In genomic region chr14:77059276-77059934, GRCh38 we compare ENCODE assay signal across 8 cellular contexts. TPM values are rescaled to one million over a fixed set of nuclear protein-coding genes. Genes with fewer than 3 reads are reported as not detected.
A peak's percentile ranks its signal among the peaks of the same experiment; 100 is the strongest.
DNase-seq lines count a peak whose midpoint lies in the region; ATAC-seq, FAIRE-seq and TF ChIP-seq lines count a peak whose summit lies in the region.

No MANE protein-coding gene starts in this region.

- H3K4me1 ChIP-seq in kidney (ENCODE audit: control insufficient read depth in 1 of 2, insufficient read depth in 1 of 2, low read depth in 1 of 2, low read length in 2 of 2) (peaks cover 2 to 3% of the 10 kb centered on the region in 2 donors), aorta (ENCODE audit: control insufficient read depth in 1 of 2, insufficient read depth in 2 of 2, low read length in 2 of 2) (no peaks in the 10 kb centered on the region)

- in situ Hi-C loops in astrocyte of the cerebellum (cut with HindIII; ENCODE audit: low sequenced_read_pairs), result no loop called here

- H3K36me3 ChIP-seq in kidney (ENCODE audit: control insufficient read depth in 1 of 2, insufficient read depth in 2 of 2, low read length in 2 of 2) (no peaks in the 10 kb centered on the region), aorta (ENCODE audit: control insufficient read depth in 1 of 2, insufficient read depth in 2 of 2, low read length in 1 of 2) (no peaks in the 10 kb centered on the region)

- intact Hi-C loops in kidney (cut with DNase I), result no loop called here
- intact Hi-C loops in aorta (cut with DNase I), result no loop called here

- peak; percentile 95 for DNase-seq in EH (ENCODE audit: low read depth)
- peak; percentile 77 for DNase-seq in NCI-H1092 (lab: John Stamatoyannopoulos, UW)
- peak; percentile 89 for DNase-seq in astrocyte of the cerebellum (ENCODE audit: low read depth)
- peak; percentile 89 for DNase-seq in kidney
- no peak for DNase-seq in aorta

- H3K27ac ChIP-seq in kidney (ENCODE audit: low read depth in 2 of 2, low read length in 2 of 2), result peak overlapping the region; percentile 13 to 23
- no peak overlapping the region for H3K27ac ChIP-seq in aorta (ENCODE audit: low read depth in 1 of 2, low read length in 2 of 2)

- TF ChIP-seq CTCF in astrocyte of the cerebellum (IDR thresholded peaks at IDR 0.05; ENCODE audit: low read depth, low read length, missing control alignments), result peak; percentile 45
- TF ChIP-seq CTCF in kidney (IDR thresholded peaks at IDR 0.05; ENCODE audit: borderline replicate concordance, extremely low read depth, insufficient read depth), result peak; percentile 7

- H3K9me3 ChIP-seq in kidney (ENCODE audit: control insufficient read depth in 1 of 2, low read length in 2 of 2) (no peaks in the 10 kb centered on the region), aorta (ENCODE audit: control insufficient read depth, low read length) (peaks cover 3% of the 10 kb centered on the region)

- ATAC-seq in aorta (ENCODE audit: low FRiP score) (peak; percentile 27), HG02763 (IDR thresholded peaks at IDR 0.05; ENCODE audit: unreplicated experiment) (no peak), HG02759 (IDR thresholded peaks at IDR 0.05; ENCODE audit: unreplicated experiment) (no peak), HG02884 (IDR thresholded peaks at IDR 0.05; ENCODE audit: unreplicated experiment) (no peak)

- no peak for FAIRE-seq in kidney (lab: Jason Lieb, UNC)

- H3K27me3 ChIP-seq in aorta (ENCODE audit: control insufficient read depth in 1 of 2, insufficient read depth in 2 of 2, low read length in 1 of 2), result no peaks in the 10 kb centered on the region

- 74% methylated on average over 12 of the region's 12 CpGs for WGBS in aorta, 2 donors

- H3K4me3 ChIP-seq in astrocyte of the cerebellum (ENCODE audit: low read depth, low read length), result no peak overlapping the region
- H3K4me3 ChIP-seq in kidney (ENCODE audit: low read length in 2 of 2), result no peak overlapping the region
- H3K4me3 ChIP-seq in aorta (ENCODE audit: low read length in 2 of 2), result no peak overlapping the region

- no peak overlapping the region for H3K9ac ChIP-seq in kidney (ENCODE audit: low read length in 2 of 2)

RNA-seq across cellular contexts. Expression of gene IRF2BPL, which starts 30.9 kb away (rescaled TPM):
- 97.1 TPM for total RNA-seq in kidney
- polyA plus RNA-seq in kidney (ENCODE audit: insufficient read depth, low read depth, low replicate concordance), result 15.7 TPM
- 10 to 100 TPM; 34.7 to 59.6 TPM for total RNA-seq in aorta
- 10 to 100 TPM in 1 of 2 donors, 1 to 10 TPM in 1; 3.4 to 13.0 TPM for polyA plus RNA-seq in aorta

RNA-seq across cellular contexts. Expression of gene CIPC, which starts 38.7 kb away (rescaled TPM):
- total RNA-seq in kidney (23.5 TPM), aorta (10 to 100 TPM; 23.1 to 24.4 TPM)
- polyA plus RNA-seq in kidney (ENCODE audit: insufficient read depth, low read depth, low replicate concordance) (12.8 TPM), aorta (10 to 100 TPM in 1 of 2 donors, 1 to 10 TPM in 1; 8.1 to 11.0 TPM)

Comparison
In these comparisons a context has a peak if more than half of its experiments do, and no peak if none do; other contexts are left out.
1. DNase-seq: peak in EH (single experiment), NCI-H1092 (single experiment), astrocyte of the cerebellum (single experiment) and kidney (single experiment); none in aorta (0 of 2).
2. H3K27ac ChIP-seq: peak in kidney (2 of 2); none in aorta (0 of 2).